ENCODE assay signal across 8 cellular contexts in the genomic region with DNA sequence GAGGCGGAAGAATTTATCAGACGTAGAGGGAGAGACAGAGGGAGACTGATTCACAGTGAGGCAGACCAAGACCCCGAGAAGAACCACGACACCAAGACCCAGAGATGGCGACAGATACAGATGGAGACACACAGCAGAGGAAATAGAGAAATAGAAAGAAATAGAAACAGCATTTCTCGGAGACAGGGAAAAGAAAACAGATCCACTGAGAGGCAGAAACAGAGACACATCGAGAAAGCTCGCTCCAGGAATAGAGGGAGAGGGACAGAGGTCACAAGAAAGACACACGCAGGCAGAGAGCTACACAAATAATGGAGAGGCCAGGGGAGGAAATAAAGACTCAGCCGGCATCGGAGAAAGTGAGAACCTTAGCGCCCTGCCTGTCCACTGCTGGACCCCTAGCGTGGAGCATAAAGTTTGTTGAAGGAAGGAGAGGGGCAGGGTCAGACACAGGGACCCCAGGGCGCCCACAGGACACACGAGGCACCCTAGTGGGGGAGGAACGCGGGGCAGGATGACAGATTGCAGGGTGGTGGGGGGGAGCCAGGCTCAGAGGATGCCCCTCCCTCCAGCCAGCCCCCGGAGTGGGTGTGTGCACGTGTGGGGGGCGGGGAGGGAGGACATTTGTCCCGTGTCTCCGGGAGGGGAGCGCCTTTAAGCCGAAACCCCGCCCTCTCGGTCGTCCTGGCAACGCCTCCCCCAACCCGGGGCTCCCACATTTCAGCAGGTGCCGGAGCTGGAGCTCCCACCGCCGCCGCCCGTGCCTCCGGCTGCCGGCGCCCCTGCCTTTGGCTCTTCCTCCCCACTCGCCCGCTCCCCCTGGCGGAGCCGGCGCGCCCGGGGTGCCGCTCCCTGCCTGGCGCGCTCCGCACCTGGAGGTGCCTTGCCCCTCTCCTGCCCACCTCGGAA. TPM values are rescaled to one million over a fixed set of nuclear protein-coding genes. Genes with fewer than 3 reads are reported as not detected.
DNase-seq lines count a peak whose midpoint lies in the region; ATAC-seq and TF ChIP-seq lines count a peak whose summit lies in the region.

A gene (plus strand): TSS at position 716 of the 909 bp plus-strand sequence. CDS start 298 bp downstream, outside the sequence.

- peak within 1 kb of the TSS in 1 of 2 donors; percentile 45 for H3K4me3 Mint-ChIP-seq in activated T-cell treated with anti-CD3 and anti-CD28 coated beads, Interleukin-2, amount 50 U/mL, for 72 hours

- WGBS in gastroesophageal sphincter (ENCODE audit: low coverage in 1 of 2), 2 donors: 3% methylated on average over 21 to 28 of the region's 49 CpGs

- H3K9me3 Mint-ChIP-seq in activated T-cell treated with anti-CD3 and anti-CD28 coated beads, Interleukin-2, amount 50 U/mL, for 72 hours: no peaks in the 10 kb centered on the region

- DNase-seq in ELF-1 (ENCODE audit: low read depth, low spot score) (peak; percentile 53), NCI-H226 (peak; percentile 49), inferior parietal cortex (ENCODE audit: extremely low spot score) (no peak), kidney tubule cell (ENCODE audit: low spot score) (no peak)
- DNase-seq in activated T-cell treated with anti-CD3 and anti-CD28 coated beads, Interleukin-2, amount 50 U/mL, for 72 hours: peak; percentile 62 to 67

- H3K4me1 ChIP-seq in gastroesophageal sphincter (peaks cover 5 to 48% (median 26%) of the 10 kb centered on the region in 3 donors), parathyroid adenoma (peaks cover 13% of the 10 kb centered on the region)

- no peak within 1 kb of the TSS for H3K27ac Mint-ChIP-seq in activated T-cell treated with anti-CD3 and anti-CD28 coated beads, Interleukin-2, amount 50 U/mL, for 72 hours

- no peak for TF ChIP-seq POLR2A in gastroesophageal sphincter (IDR thresholded peaks at IDR 0.05)

- peaks cover 23% of the 10 kb centered on the region for H3K4me1 Mint-ChIP-seq in activated T-cell treated with anti-CD3 and anti-CD28 coated beads, Interleukin-2, amount 50 U/mL, for 72 hours (ENCODE audit: low read depth)

- H3K36me3 Mint-ChIP-seq in activated T-cell treated with anti-CD3 and anti-CD28 coated beads, Interleukin-2, amount 50 U/mL, for 72 hours (ENCODE audit: insufficient read depth in 2 of 2): no peaks in the 10 kb centered on the region

- TF ChIP-seq EP300 in gastroesophageal sphincter (IDR thresholded peaks at IDR 0.05): no peak

- H3K36me3 ChIP-seq in gastroesophageal sphincter (no peaks in the 10 kb centered on the region), parathyroid adenoma (ENCODE audit: control insufficient read depth, insufficient read depth, low read length) (no peaks in the 10 kb centered on the region)

- peak within 1 kb of the TSS; percentile 75 for H3K4me2 ChIP-seq in parathyroid adenoma (ENCODE audit: low read length)

- peak within 1 kb of the TSS; percentile 3 for H3K9ac ChIP-seq in parathyroid adenoma

- H2AFZ ChIP-seq in parathyroid adenoma: peak within 1 kb of the TSS; percentile 81

- H3K9me3 ChIP-seq in gastroesophageal sphincter (no peaks in the 10 kb centered on the region), parathyroid adenoma (ENCODE audit: control insufficient read depth, low read length) (no peaks in the 10 kb centered on the region)

- no peaks in the 10 kb centered on the region for H3K79me2 ChIP-seq in parathyroid adenoma

- H3K27me3 ChIP-seq in gastroesophageal sphincter: peaks cover 69% of the 10 kb centered on the region
- H3K27me3 ChIP-seq in parathyroid adenoma (ENCODE audit: control insufficient read depth, insufficient read depth, low read length): no peaks in the 10 kb centered on the region

- H3K27me3 Mint-ChIP-seq in activated T-cell treated with anti-CD3 and anti-CD28 coated beads, Interleukin-2, amount 50 U/mL, for 72 hours (ENCODE audit: low read depth): peaks cover 15% of the 10 kb centered on the region

- TF ChIP-seq CTCF in gastroesophageal sphincter (IDR thresholded peaks at IDR 0.05) (peak in 3 of 4 experiments; percentile 39 to 80 (median 57)), parathyroid adenoma (IDR thresholded peaks at IDR 0.05) (peak; percentile 72)

- H3K27ac ChIP-seq in gastroesophageal sphincter (no peak within 1 kb of the TSS), parathyroid adenoma (peak within 1 kb of the TSS; percentile 69)

- ATAC-seq in activated T-cell treated with anti-CD3 and anti-CD28 coated beads, Interleukin-2, amount 50 U/mL, for 72 hours (replicated peaks in 1 of 2): peak; percentile 38 to 41
- no peak for ATAC-seq in gastroesophageal sphincter
- ATAC-seq in HG02970 (IDR thresholded peaks at IDR 0.05; ENCODE audit: low FRiP score, unreplicated experiment): no peak

- H3K4me3 ChIP-seq in gastroesophageal sphincter (peak within 1 kb of the TSS in 1 of 2 donors; percentile 36), parathyroid adenoma (ENCODE audit: low read depth, low read length) (peak within 1 kb of the TSS; percentile 65)

RNA-seq across cellular contexts. Expression of the gene that starts here (rescaled TPM):
- not detected for total RNA-seq in activated T-cell treated with anti-CD3 and anti-CD28 coated beads, Interleukin-2, amount 50 U/mL, for 72 hours
- not detected for total RNA-seq in gastroesophageal sphincter

Comparison
In these comparisons a context has a peak if more than half of its experiments do, and no peak if none do; other contexts are left out.
1. Peak in DNase-seq and ATAC-seq in activated T-cell treated with anti-CD3 and anti-CD28 coated beads, Interleukin-2, amount 50 U/mL, for 72 hours; RNA of the gene not detected or under 1 TPM.
2. DNase-seq: peak in ELF-1 (single experiment) and NCI-H226 (single experiment); none in inferior parietal cortex (single experiment) and kidney tubule cell (single experiment).